In genomic region chr19:45730389-45731288, GRCh38 we compare ENCODE assay signal across 1 cellular context.
TF ChIP-seq lines count a peak whose summit lies in the region.

A gene with protein sequence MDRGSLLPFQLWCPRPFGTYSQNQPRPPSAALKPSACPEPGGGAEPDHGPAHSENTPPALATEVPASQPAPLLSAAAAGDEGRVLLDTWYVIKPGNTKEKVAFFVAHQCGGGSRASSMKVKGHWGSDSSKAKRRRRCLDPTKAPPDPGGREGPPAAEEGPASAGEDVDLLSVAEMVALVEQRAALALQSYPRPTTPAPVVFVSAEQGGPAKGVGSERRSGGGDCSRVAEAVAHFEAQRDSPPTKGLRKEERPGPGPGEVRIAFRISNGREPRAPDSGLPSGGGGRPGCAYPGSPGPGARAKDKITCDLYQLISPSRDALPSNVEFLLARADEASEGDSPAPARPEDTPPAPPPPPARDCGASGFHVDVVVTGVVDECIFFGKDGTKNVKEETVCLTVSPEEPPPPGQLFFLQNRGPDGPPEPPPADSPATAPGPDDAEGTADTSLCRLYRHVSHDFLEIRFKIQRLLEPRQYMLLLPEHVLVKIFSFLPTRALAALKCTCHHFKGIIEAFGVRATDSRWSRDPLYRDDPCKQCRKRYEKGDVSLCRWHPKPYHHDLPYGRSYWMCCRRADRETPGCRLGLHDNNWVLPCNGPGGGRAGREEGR (minus strand): TSS chr19:45730896. CDS start chr19:45713495, 17,401 bp downstream.

TF ChIP-seq in K562, 482 proteins besides CTCF, POLR2A, EP300 and RAD21 (continued from another document and continues in another):
- TF ChIP-seq, protein P1, sequence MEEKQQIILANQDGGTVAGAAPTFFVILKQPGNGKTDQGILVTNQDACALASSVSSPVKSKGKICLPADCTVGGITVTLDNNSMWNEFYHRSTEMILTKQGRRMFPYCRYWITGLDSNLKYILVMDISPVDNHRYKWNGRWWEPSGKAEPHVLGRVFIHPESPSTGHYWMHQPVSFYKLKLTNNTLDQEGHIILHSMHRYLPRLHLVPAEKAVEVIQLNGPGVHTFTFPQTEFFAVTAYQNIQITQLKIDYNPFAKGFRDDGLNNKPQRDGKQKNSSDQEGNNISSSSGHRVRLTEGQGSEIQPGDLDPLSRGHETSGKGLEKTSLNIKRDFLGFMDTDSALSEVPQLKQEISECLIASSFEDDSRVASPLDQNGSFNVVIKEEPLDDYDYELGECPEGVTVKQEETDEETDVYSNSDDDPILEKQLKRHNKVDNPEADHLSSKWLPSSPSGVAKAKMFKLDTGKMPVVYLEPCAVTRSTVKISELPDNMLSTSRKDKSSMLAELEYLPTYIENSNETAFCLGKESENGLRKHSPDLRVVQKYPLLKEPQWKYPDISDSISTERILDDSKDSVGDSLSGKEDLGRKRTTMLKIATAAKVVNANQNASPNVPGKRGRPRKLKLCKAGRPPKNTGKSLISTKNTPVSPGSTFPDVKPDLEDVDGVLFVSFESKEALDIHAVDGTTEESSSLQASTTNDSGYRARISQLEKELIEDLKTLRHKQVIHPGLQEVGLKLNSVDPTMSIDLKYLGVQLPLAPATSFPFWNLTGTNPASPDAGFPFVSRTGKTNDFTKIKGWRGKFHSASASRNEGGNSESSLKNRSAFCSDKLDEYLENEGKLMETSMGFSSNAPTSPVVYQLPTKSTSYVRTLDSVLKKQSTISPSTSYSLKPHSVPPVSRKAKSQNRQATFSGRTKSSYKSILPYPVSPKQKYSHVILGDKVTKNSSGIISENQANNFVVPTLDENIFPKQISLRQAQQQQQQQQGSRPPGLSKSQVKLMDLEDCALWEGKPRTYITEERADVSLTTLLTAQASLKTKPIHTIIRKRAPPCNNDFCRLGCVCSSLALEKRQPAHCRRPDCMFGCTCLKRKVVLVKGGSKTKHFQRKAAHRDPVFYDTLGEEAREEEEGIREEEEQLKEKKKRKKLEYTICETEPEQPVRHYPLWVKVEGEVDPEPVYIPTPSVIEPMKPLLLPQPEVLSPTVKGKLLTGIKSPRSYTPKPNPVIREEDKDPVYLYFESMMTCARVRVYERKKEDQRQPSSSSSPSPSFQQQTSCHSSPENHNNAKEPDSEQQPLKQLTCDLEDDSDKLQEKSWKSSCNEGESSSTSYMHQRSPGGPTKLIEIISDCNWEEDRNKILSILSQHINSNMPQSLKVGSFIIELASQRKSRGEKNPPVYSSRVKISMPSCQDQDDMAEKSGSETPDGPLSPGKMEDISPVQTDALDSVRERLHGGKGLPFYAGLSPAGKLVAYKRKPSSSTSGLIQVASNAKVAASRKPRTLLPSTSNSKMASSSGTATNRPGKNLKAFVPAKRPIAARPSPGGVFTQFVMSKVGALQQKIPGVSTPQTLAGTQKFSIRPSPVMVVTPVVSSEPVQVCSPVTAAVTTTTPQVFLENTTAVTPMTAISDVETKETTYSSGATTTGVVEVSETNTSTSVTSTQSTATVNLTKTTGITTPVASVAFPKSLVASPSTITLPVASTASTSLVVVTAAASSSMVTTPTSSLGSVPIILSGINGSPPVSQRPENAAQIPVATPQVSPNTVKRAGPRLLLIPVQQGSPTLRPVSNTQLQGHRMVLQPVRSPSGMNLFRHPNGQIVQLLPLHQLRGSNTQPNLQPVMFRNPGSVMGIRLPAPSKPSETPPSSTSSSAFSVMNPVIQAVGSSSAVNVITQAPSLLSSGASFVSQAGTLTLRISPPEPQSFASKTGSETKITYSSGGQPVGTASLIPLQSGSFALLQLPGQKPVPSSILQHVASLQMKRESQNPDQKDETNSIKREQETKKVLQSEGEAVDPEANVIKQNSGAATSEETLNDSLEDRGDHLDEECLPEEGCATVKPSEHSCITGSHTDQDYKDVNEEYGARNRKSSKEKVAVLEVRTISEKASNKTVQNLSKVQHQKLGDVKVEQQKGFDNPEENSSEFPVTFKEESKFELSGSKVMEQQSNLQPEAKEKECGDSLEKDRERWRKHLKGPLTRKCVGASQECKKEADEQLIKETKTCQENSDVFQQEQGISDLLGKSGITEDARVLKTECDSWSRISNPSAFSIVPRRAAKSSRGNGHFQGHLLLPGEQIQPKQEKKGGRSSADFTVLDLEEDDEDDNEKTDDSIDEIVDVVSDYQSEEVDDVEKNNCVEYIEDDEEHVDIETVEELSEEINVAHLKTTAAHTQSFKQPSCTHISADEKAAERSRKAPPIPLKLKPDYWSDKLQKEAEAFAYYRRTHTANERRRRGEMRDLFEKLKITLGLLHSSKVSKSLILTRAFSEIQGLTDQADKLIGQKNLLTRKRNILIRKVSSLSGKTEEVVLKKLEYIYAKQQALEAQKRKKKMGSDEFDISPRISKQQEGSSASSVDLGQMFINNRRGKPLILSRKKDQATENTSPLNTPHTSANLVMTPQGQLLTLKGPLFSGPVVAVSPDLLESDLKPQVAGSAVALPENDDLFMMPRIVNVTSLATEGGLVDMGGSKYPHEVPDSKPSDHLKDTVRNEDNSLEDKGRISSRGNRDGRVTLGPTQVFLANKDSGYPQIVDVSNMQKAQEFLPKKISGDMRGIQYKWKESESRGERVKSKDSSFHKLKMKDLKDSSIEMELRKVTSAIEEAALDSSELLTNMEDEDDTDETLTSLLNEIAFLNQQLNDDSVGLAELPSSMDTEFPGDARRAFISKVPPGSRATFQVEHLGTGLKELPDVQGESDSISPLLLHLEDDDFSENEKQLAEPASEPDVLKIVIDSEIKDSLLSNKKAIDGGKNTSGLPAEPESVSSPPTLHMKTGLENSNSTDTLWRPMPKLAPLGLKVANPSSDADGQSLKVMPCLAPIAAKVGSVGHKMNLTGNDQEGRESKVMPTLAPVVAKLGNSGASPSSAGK (IDR thresholded peaks at IDR 0.05), result no peak
- no peak for TF ChIP-seq MCM3 (IDR thresholded peaks at IDR 0.05)
- no peak for TF ChIP-seq NR0B1 (IDR thresholded peaks at IDR 0.05; ENCODE audit: partially characterized antibody)
- TF ChIP-seq ETV5 (CRISPR knock-in tag; IDR thresholded peaks at IDR 0.05; ENCODE audit: low read depth), result no peak; the same call in 1 of the 2 replicates
- no peak for TF ChIP-seq EWSR1 (IDR thresholded peaks at IDR 0.05; ENCODE audit: borderline replicate concordance, low read depth, partially characterized antibody)
- TF ChIP-seq MYNN (IDR thresholded peaks at IDR 0.05), result no peak
- no peak for TF ChIP-seq MYNN (CRISPR knock-in tag; IDR thresholded peaks at IDR 0.05)
- no peak for TF ChIP-seq CCAR2 (IDR thresholded peaks at IDR 0.05; ENCODE audit: low read depth, low read length)
- TF ChIP-seq, protein P2, sequence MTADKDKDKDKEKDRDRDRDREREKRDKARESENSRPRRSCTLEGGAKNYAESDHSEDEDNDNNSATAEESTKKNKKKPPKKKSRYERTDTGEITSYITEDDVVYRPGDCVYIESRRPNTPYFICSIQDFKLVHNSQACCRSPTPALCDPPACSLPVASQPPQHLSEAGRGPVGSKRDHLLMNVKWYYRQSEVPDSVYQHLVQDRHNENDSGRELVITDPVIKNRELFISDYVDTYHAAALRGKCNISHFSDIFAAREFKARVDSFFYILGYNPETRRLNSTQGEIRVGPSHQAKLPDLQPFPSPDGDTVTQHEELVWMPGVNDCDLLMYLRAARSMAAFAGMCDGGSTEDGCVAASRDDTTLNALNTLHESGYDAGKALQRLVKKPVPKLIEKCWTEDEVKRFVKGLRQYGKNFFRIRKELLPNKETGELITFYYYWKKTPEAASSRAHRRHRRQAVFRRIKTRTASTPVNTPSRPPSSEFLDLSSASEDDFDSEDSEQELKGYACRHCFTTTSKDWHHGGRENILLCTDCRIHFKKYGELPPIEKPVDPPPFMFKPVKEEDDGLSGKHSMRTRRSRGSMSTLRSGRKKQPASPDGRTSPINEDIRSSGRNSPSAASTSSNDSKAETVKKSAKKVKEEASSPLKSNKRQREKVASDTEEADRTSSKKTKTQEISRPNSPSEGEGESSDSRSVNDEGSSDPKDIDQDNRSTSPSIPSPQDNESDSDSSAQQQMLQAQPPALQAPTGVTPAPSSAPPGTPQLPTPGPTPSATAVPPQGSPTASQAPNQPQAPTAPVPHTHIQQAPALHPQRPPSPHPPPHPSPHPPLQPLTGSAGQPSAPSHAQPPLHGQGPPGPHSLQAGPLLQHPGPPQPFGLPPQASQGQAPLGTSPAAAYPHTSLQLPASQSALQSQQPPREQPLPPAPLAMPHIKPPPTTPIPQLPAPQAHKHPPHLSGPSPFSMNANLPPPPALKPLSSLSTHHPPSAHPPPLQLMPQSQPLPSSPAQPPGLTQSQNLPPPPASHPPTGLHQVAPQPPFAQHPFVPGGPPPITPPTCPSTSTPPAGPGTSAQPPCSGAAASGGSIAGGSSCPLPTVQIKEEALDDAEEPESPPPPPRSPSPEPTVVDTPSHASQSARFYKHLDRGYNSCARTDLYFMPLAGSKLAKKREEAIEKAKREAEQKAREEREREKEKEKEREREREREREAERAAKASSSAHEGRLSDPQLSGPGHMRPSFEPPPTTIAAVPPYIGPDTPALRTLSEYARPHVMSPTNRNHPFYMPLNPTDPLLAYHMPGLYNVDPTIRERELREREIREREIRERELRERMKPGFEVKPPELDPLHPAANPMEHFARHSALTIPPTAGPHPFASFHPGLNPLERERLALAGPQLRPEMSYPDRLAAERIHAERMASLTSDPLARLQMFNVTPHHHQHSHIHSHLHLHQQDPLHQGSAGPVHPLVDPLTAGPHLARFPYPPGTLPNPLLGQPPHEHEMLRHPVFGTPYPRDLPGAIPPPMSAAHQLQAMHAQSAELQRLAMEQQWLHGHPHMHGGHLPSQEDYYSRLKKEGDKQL (CRISPR knock-in tag; IDR thresholded peaks at IDR 0.05; ENCODE audit: borderline replicate concordance), result no peak
- TF ChIP-seq SRSF1 (IDR thresholded peaks at IDR 0.05; ENCODE audit: low read depth, low read length), result no peak
- no peak for TF ChIP-seq GTF3C2 (IDR thresholded peaks at IDR 0.05; ENCODE audit: borderline replicate concordance, extremely low read depth, insufficient read length)
- TF ChIP-seq ZNF174 (CRISPR knock-in tag; IDR thresholded peaks at IDR 0.05), result no peak
- TF ChIP-seq RCOR1 (IDR thresholded peaks at IDR 0.05; ENCODE audit: borderline replicate concordance in 1 of 2, low read depth in 2 of 2, low read length in 2 of 2), result no peak
- TF ChIP-seq, protein P3, sequence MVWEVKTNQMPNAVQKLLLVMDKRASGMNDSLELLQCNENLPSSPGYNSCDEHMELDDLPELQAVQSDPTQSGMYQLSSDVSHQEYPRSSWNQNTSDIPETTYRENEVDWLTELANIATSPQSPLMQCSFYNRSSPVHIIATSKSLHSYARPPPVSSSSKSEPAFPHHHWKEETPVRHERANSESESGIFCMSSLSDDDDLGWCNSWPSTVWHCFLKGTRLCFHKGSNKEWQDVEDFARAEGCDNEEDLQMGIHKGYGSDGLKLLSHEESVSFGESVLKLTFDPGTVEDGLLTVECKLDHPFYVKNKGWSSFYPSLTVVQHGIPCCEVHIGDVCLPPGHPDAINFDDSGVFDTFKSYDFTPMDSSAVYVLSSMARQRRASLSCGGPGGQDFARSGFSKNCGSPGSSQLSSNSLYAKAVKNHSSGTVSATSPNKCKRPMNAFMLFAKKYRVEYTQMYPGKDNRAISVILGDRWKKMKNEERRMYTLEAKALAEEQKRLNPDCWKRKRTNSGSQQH (CRISPR knock-in tag; IDR thresholded peaks at IDR 0.05), result 0 out of 2 replicates have a peak, but pooled peaks have one; percentile 20
- no peak for TF ChIP-seq TAL1 (IDR thresholded peaks at IDR 0.05)
- no peak for TF ChIP-seq ZSCAN29 (IDR thresholded peaks at IDR 0.05)
- TF ChIP-seq GABPB2 (CRISPR knock-in tag; conservative IDR thresholded peaks at IDR 0.05), result no peak
- TF ChIP-seq YY1 (IDR thresholded peaks at IDR 0.05; ENCODE audit: borderline replicate concordance in 1 of 3, control insufficient read depth in 1 of 3, extremely low read depth in 1 of 3, insufficient read depth in 3 of 3, insufficient read length in 1 of 3, insufficient replicate concordance in 2 of 3, low read depth in 1 of 3, low read length in 2 of 3), result peak; percentile 60 to 94 (median 92)
- no peak for TF ChIP-seq NELFE (IDR thresholded peaks at IDR 0.05; ENCODE audit: insufficient read depth, insufficient read length)
- TF ChIP-seq SAFB2 (IDR thresholded peaks at IDR 0.05; ENCODE audit: borderline replicate concordance, low read depth, low read length, severe bottlenecking), result no peak
- TF ChIP-seq, protein P4, sequence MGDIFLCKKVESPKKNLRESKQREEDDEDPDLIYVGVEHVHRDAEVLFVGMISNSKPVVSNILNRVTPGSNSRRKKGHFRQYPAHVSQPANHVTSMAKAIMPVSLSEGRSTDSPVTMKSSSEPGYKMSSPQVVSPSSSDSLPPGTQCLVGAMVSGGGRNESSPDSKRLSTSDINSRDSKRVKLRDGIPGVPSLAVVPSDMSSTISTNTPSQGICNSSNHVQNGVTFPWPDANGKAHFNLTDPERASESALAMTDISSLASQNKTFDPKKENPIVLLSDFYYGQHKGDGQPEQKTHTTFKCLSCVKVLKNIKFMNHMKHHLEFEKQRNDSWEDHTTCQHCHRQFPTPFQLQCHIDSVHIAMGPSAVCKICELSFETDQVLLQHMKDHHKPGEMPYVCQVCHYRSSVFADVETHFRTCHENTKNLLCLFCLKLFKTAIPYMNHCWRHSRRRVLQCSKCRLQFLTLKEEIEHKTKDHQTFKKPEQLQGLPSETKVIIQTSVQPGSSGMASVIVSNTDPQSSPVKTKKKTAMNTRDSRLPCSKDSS (IDR thresholded peaks at IDR 0.05; ENCODE audit: low read depth, partially characterized antibody), result no peak
- no peak for TF ChIP-seq GATAD2B (IDR thresholded peaks at IDR 0.05; ENCODE audit: borderline replicate concordance)
